ENCODE assay signal across 8 cellular contexts in genomic region chr1:96834986-96835385, GRCh38.
"Had no signal": no experiment of that assay in that cellular context is flagged by ENCODE, and none has a peak within 500 bp of the region (broad histone marks: within the 10 kb centered on the region; RNA-seq: fewer than 3 reads in every experiment).

No MANE protein-coding gene starts in this region.

- H2AFZ ChIP-seq: GM23338 had no signal

- H3K4me2 ChIP-seq: GM23338 had no signal

- H3K4me3 ChIP-seq: GM23338, K562 had no signal

- FAIRE-seq: H1, H54, HTR-8/SVneo, K562 had no signal

- ATAC-seq: GM23338, K562 had no signal

- DNase-seq: H9, HCEC 1CT, IMR-90 had no signal
